Comparison of ENCODE assay signal across 8 cellular contexts in genomic region chr14:96762650-96763049, GRCh38. TPM values are rescaled to one million over a fixed set of nuclear protein-coding genes. Genes with fewer than 3 reads are reported as not detected.
DNase-seq lines count a peak whose midpoint lies in the region; ATAC-seq, FAIRE-seq and TF ChIP-seq lines count a peak whose summit lies in the region.

No MANE protein-coding gene starts in this region.

- H3K36me3 Mint-ChIP-seq in CD8-positive, alpha-beta memory T cell: peaks cover 0 to 1% (median 0%) of the 10 kb centered on the region in 3 donors

- peaks cover 0 to 2% (median 0%) of the 10 kb centered on the region in 5 donors for H3K9me3 Mint-ChIP-seq in CD8-positive, alpha-beta memory T cell

- H3K27me3 Mint-ChIP-seq in CD8-positive, alpha-beta memory T cell: peaks cover 3 to 16% of the 10 kb centered on the region in 2 donors

- H2AFZ ChIP-seq in fibroblast of lung (ENCODE audit: low read length): no peak overlapping the region

- TF ChIP-seq CTCF in fibroblast of lung (conservative IDR thresholded peaks at IDR 0.05 in 1 of 2, IDR thresholded peaks at IDR 0.05 in 1 of 2; ENCODE audit: low read depth in 1 of 2, low read length in 2 of 2) (no peak), pancreas (IDR thresholded peaks at IDR 0.05) (no peak), kidney (IDR thresholded peaks at IDR 0.05; ENCODE audit: borderline replicate concordance, extremely low read depth, insufficient read depth) (no peak)

- CTCF ChIA-PET in CD8-positive, alpha-beta memory T cell (lab: Charles Lee): no interaction called here

- DNase-seq in CD8-positive, alpha-beta memory T cell: peak in 3 of 5 donors; percentile 2 to 57 (median 45)
- DNase-seq in NAMALWA (ENCODE audit: low spot score): peak; percentile 89
- DNase-seq in SKM-1 (lab: John Stamatoyannopoulos, UW; ENCODE audit: unreplicated experiment): peak; percentile 4
- DNase-seq in fibroblast of lung (ENCODE audit: low read depth in 2 of 2): peak; percentile 50 to 59
- DNase-seq in pancreas: peak in 2 of 6 donors; percentile 7 to 14
- no peak for DNase-seq in kidney

- no peak overlapping the region for H3K27ac ChIP-seq in CD8-positive, alpha-beta memory T cell (ENCODE audit: low read depth, low read length)
- H3K27ac ChIP-seq in fibroblast of lung (ENCODE audit: insufficient read depth, low read length) (no peak overlapping the region), pancreas (no peak overlapping the region), kidney (ENCODE audit: low read depth in 2 of 2, low read length in 2 of 2) (no peak overlapping the region)

- peak overlapping the region in 6 of 7 donors; percentile 63 to 83 (median 70) for H3K4me3 Mint-ChIP-seq in CD8-positive, alpha-beta memory T cell

- H3K9ac ChIP-seq in fibroblast of lung (ENCODE audit: insufficient read depth, low read length) (no peak overlapping the region), kidney (ENCODE audit: low read length in 2 of 2) (no peak overlapping the region)

- H4K20me1 ChIP-seq in fibroblast of lung (ENCODE audit: control insufficient read depth, extremely low read depth, insufficient read depth, low read length): no peaks in the 10 kb centered on the region

- intact Hi-C loops in pancreas (cut with DNase I): no loop called here
- intact Hi-C loops in kidney (cut with DNase I): no loop called here

- no peaks in the 10 kb centered on the region for H3K4me1 ChIP-seq in CD8-positive, alpha-beta memory T cell (ENCODE audit: insufficient read depth, low read length)
- H3K4me1 ChIP-seq in fibroblast of lung (ENCODE audit: control insufficient read depth, extremely low read depth, insufficient read depth, low read length) (no peaks in the 10 kb centered on the region), pancreas (no peaks in the 10 kb centered on the region), kidney (ENCODE audit: control insufficient read depth in 1 of 2, insufficient read depth in 1 of 2, low read depth in 1 of 2, low read length in 2 of 2) (no peaks in the 10 kb centered on the region)

- no peak for FAIRE-seq in pancreas (lab: Jason Lieb, UNC)
- FAIRE-seq in kidney (lab: Jason Lieb, UNC): no peak

- ATAC-seq in GM18517 (IDR thresholded peaks at IDR 0.05; ENCODE audit: unreplicated experiment) (peak; percentile 99), HG02870 (IDR thresholded peaks at IDR 0.05; ENCODE audit: unreplicated experiment) (peak; percentile 98), pancreas (peak; percentile 68 to 92 (median 76))

- WGBS in pancreas, 2 donors: 6 to 7% methylated on average over 3 of the region's 3 CpGs

- H3K27me3 ChIP-seq in CD8-positive, alpha-beta memory T cell (ENCODE audit: insufficient read depth, low read length, poor library complexity, severe bottlenecking): no peaks in the 10 kb centered on the region
- H3K27me3 ChIP-seq in fibroblast of lung (ENCODE audit: control insufficient read depth, insufficient read depth, low read length): no peaks in the 10 kb centered on the region
- no peaks in the 10 kb centered on the region for H3K27me3 ChIP-seq in pancreas

- H3K4me1 Mint-ChIP-seq in CD8-positive, alpha-beta memory T cell: peaks cover 5 to 7% (median 6%) of the 10 kb centered on the region in 3 donors

- no peaks in the 10 kb centered on the region for H3K79me2 ChIP-seq in fibroblast of lung (ENCODE audit: control insufficient read depth, insufficient read depth, low read length)

- H3K36me3 ChIP-seq in CD8-positive, alpha-beta memory T cell (ENCODE audit: insufficient read depth, low read length): no peaks in the 10 kb centered on the region
- H3K36me3 ChIP-seq in fibroblast of lung (ENCODE audit: control insufficient read depth, insufficient read depth, low read length): no peaks in the 10 kb centered on the region
- H3K36me3 ChIP-seq in pancreas: no peaks in the 10 kb centered on the region
- H3K36me3 ChIP-seq in kidney (ENCODE audit: control insufficient read depth in 1 of 2, insufficient read depth in 2 of 2, low read length in 2 of 2): no peaks in the 10 kb centered on the region

- H3K27ac Mint-ChIP-seq in CD8-positive, alpha-beta memory T cell: peak overlapping the region in 2 of 8 donors; percentile 42 to 82

- H3K9me3 ChIP-seq in CD8-positive, alpha-beta memory T cell (ENCODE audit: low read length): no peaks in the 10 kb centered on the region
- H3K9me3 ChIP-seq in fibroblast of lung (ENCODE audit: control insufficient read depth, insufficient read depth, low read depth, low read length) (no peaks in the 10 kb centered on the region), pancreas (no peaks in the 10 kb centered on the region), kidney (ENCODE audit: control insufficient read depth in 1 of 2, low read length in 2 of 2) (no peaks in the 10 kb centered on the region)

- POLR2A ChIA-PET in CD8-positive, alpha-beta memory T cell (lab: Charles Lee): no interaction called here

- H3K4me3 ChIP-seq in CD8-positive, alpha-beta memory T cell (ENCODE audit: low read length): peak overlapping the region; percentile 15
- H3K4me3 ChIP-seq in fibroblast of lung (replicated peaks in 1 of 4; ENCODE audit: control extremely low read depth in 1 of 4, insufficient read depth in 1 of 4, low read depth in 3 of 4, low read length in 4 of 4) (no peak overlapping the region), pancreas (no peak overlapping the region), kidney (ENCODE audit: low read length in 2 of 2) (no peak overlapping the region)

- no peak overlapping the region for H3K4me2 ChIP-seq in fibroblast of lung (ENCODE audit: extremely low read depth, insufficient read depth, low read length)

RNA-seq across cellular contexts. Expression of gene VRK1, which starts 34.5 kb away (rescaled TPM):
- 10 to 100 TPM; 67.0 to 72.2 TPM for total RNA-seq in CD8-positive, alpha-beta memory T cell
- polyA plus RNA-seq in CD8-positive, alpha-beta memory T cell: 36.6 TPM
- total RNA-seq in fibroblast of lung (24.9 and 40.3 TPM in 2 replicates), pancreas (1 to 10 TPM; 2.4 to 7.0 (median 3.6) TPM), kidney (15.8 TPM)
- polyA plus RNA-seq in fibroblast of lung (11.5 and 26.8 TPM in 2 replicates), pancreas (1 to 10 TPM; 3.0 to 5.3 TPM), kidney (ENCODE audit: insufficient read depth, low read depth, low replicate concordance) (6.6 TPM)
- 9.5 and 19.9 TPM in 2 replicates for polyA plus RNA-seq in fibroblast of lung (2012)
- polyA minus RNA-seq in fibroblast of lung (ENCODE audit: low replicate concordance): 1.4 and 2.7 TPM in 2 replicates
